Comparison of ENCODE assay signal across 14 cellular contexts in genomic region chr3:75978686-75979085, GRCh38.
"Had no signal": no experiment of that assay in that cellular context is flagged by ENCODE, and none has a peak within 500 bp of the region (broad histone marks: within the 10 kb centered on the region; RNA-seq: fewer than 3 reads in every experiment).

No MANE protein-coding gene starts in this region.

- H3K4me3 ChIP-seq: suprapubic skin, upper lobe of left lung had no signal

- H3K27me3 ChIP-seq: suprapubic skin, upper lobe of left lung had no signal

- DNase-seq: activated CD4-positive, alpha-beta T cell treated with anti-CD3 and anti-CD28 coated beads, Interleukin-2, amount 50 U/mL, for 4 hours; activated CD8-positive, alpha-beta memory T cell treated with anti-CD3 and anti-CD28 coated beads, Interleukin-2, amount 10 ng/mL, durations not matched to agents 7 days and 5 days; activated effector memory CD4-positive, alpha-beta T cell treated with Interleukin-2 at 50 U/mL for 16 hours; activated T-cell treated with anti-CD3 and anti-CD28 coated beads, Interleukin-2, amount 50 U/mL, for 24 hours; natural killer cell; nucleus accumbens; stimulated activated CD4-positive, alpha-beta T cell treated with anti-CD3 and anti-CD28 coated beads, Interleukin-4, amount 100 ng/mL, for 1 hour; stimulated activated CD8-positive, alpha-beta memory T cell treated with anti-CD3 and anti-CD28 coated beads, Interleukin-4, amount 100 ng/mL, for 48 hours; stimulated activated naive CD8-positive, alpha-beta T cell treated with anti-CD3 and anti-CD28 coated beads, Interleukin-15, Interleukin-2, amounts not matched to agents 100 U/mL and 50 U/mL, for 24 hours; upper lobe of left lung had no signal

- H3K36me3 ChIP-seq: suprapubic skin, upper lobe of left lung had no signal

- H3K27ac ChIP-seq: suprapubic skin, upper lobe of left lung had no signal

- H3K4me1 ChIP-seq: suprapubic skin, upper lobe of left lung had no signal

- ATAC-seq: activated CD4-positive, CD25-positive, alpha-beta regulatory T cell treated with anti-CD3 and anti-CD28 coated beads, Interleukin-2, amount 50 U/mL, for 24 hours; activated CD8-positive, alpha-beta memory T cell treated with anti-CD3 and anti-CD28 coated beads, Interleukin-2, amount 10 ng/mL, durations not matched to agents 7 days and 5 days; left lobe of liver; natural killer cell; sciatic nerve; stimulated activated naive CD8-positive, alpha-beta T cell treated with anti-CD3 and anti-CD28 coated beads, Interleukin-15, Interleukin-2, amounts not matched to agents 100 U/mL and 50 U/mL, for 24 hours had no signal
